Comparison of ENCODE assay signal across 11 cellular contexts in the genomic region with DNA sequence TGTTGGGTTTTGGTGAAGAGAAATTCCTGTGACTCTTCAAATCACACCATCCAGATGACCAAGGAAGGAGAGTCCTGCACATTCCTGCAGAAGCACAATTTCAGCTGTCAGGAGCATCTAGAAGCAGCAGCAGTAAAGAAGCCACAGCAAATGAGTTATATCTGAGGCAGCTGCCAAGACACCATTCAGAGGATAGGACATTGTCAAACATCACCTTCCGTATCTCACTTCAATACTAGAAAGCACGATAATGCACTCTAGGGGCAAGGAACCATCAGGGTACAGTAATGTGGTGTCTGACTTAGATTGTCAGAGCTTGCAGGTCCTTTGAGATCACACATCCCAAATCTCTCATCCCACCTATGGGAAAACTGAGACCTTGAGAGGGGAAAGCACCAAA.
"Had no signal": no experiment of that assay in that cellular context is flagged by ENCODE, and none has a peak within 500 bp of the region (broad histone marks: within the 10 kb centered on the region; RNA-seq: fewer than 3 reads in every experiment).

No MANE protein-coding gene starts in this region.

- ATAC-seq: foreskin keratinocyte; naive thymus-derived CD4-positive, alpha-beta T cell had no signal

- H3K4me3 ChIP-seq: colonic mucosa, heart right ventricle had no signal

- H3K4me1 ChIP-seq: colonic mucosa had no signal

- H3K36me3 ChIP-seq: colonic mucosa, heart right ventricle, neutrophil had no signal

- H3K9me3 ChIP-seq: colonic mucosa, heart right ventricle, neutrophil had no signal

- H3K27me3 ChIP-seq: colonic mucosa, foreskin keratinocyte, neutrophil had no signal

- H3K27ac ChIP-seq: colonic mucosa, foreskin keratinocyte, heart right ventricle, neutrophil had no signal

- DNase-seq: colonic mucosa; foreskin keratinocyte; heart right ventricle; immature natural killer cell; naive thymus-derived CD4-positive, alpha-beta T cell; nephron progenitor cell; posterior cingulate gyrus; stimulated activated CD4-positive, alpha-beta T cell treated with anti-CD3 and anti-CD28 coated beads, Interleukin-2, amount 100 ng/mL, for 48 hours; stimulated activated naive CD4-positive, alpha-beta T cell treated with Interleukin-2 at 50 U/mL for 16 hours; trophoblast cell had no signal
